In the genomic region with DNA sequence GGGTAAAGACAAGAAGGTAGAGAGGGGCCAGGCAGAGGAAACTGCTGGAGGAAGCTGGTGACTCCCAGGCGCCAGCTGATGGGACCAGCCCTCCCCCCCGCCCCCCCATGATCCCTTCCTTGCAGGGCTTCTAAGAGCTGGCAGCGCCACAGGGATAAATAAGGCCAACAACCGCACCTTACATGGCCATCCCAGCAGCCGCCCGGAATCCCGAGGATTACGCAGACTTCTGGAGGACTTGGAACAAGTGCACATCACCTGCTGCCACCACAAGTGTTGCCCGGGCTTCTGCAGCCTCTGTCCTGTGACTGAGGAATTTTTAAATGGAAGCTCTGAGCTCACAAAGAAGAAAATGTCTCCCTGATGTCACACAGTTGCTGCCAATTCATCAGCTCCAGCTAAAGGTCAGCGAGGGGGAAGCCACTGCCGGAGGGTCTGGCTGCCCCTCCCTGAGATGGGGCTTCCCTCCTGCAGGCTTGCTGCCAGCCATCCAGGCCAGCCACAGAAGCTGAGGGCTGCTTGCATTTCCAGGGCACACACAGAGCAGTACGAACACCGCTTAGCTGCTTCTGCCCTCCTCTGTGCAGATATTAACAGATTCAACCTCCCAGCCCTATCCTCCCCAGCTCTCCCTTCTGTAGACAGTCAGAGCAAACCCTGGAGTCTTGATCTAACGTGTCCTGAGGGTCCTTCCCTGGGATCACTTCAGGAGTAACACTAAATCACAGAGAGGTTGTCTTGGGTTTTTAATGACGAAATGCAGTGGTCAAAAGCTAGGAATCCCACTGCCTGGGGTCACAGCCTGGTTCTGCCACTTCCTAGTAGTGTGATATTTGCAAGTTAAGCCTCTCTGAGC, we compare ENCODE assay signal across 9 cellular contexts. TPM values are rescaled to one million over a fixed set of nuclear protein-coding genes. Genes with fewer than 3 reads are reported as not detected.
DNase-seq lines count a peak whose midpoint lies in the region; ATAC-seq and TF ChIP-seq lines count a peak whose summit lies in the region.
"Had no signal": no experiment of that assay in that cellular context is flagged by ENCODE, and none has a peak within 500 bp of the region (broad histone marks: within the 10 kb centered on the region; RNA-seq: fewer than 3 reads in every experiment).

No MANE protein-coding gene starts in this region.

- peaks cover 3% of the 10 kb centered on the region for H3K27me3 Mint-ChIP-seq in activated T-helper 1 cell treated with anti-CD3 and anti-CD28 coated beads, Interleukin-12 subunit alpha, Interleukin-12 subunit beta, Interleukin-2, Interleukin-4 antibody, amounts not matched to agents 30 ng/mL and 10 ng/mL and 1 ng/mL, durations not matched to agents 14 hours and 24 hours and 36 hours (ENCODE audit: insufficient read depth)

- H3K4me2 ChIP-seq in Karpas-422 (ENCODE audit: low read depth, low read length, poor library complexity, severe bottlenecking), result no peak overlapping the region

- no peaks in the 10 kb centered on the region for H3K9me3 Mint-ChIP-seq in activated T-helper 1 cell treated with anti-CD3 and anti-CD28 coated beads, Interleukin-12 subunit alpha, Interleukin-12 subunit beta, Interleukin-2, Interleukin-4 antibody, amounts not matched to agents 30 ng/mL and 10 ng/mL and 1 ng/mL, durations not matched to agents 14 hours and 24 hours and 36 hours

- H3K36me3 Mint-ChIP-seq in activated T-helper 1 cell treated with anti-CD3 and anti-CD28 coated beads, Interleukin-12 subunit alpha, Interleukin-12 subunit beta, Interleukin-2, Interleukin-4 antibody, amounts not matched to agents 30 ng/mL and 10 ng/mL and 1 ng/mL, durations not matched to agents 14 hours and 24 hours and 36 hours (ENCODE audit: low read depth), result no peaks in the 10 kb centered on the region

- peak overlapping the region; percentile 70 to 92 for H3K27ac ChIP-seq in thoracic aorta
- H3K27ac ChIP-seq in Karpas-422 (ENCODE audit: low read length), result no peak overlapping the region

- DNase-seq in NCI-H146 (lab: John Stamatoyannopoulos, UW) (peak; percentile 74), astrocyte of the cerebellum (ENCODE audit: low read depth) (peak; percentile 39), left colon (peak; percentile 64 to 86), thoracic aorta (ENCODE audit: low spot score) (peak; percentile 52), Karpas-422 (no peak), iPS-NIHi11 (ENCODE audit: low spot score) (no peak)
- no peak for DNase-seq in stimulated activated CD4-positive, alpha-beta T cell treated with anti-CD3 and anti-CD28 coated beads, Interleukin-4, amount 100 ng/mL, for 24 hours
- DNase-seq in activated T-helper 1 cell treated with anti-CD3 and anti-CD28 coated beads, Interleukin-12 subunit alpha, Interleukin-12 subunit beta, Interleukin-2, Interleukin-4 antibody, amounts not matched to agents 30 ng/mL and 10 ng/mL and 1 ng/mL, durations not matched to agents 14 hours and 24 hours and 36 hours (ENCODE audit: low spot score), result no peak
- DNase-seq: activated effector memory CD4-positive, alpha-beta T cell treated with anti-CD3 and anti-CD28 coated beads, Interleukin-2, amount 50 U/mL, for 16 hours had no signal

- no peaks in the 10 kb centered on the region for H4K20me1 ChIP-seq in Karpas-422 (ENCODE audit: insufficient read depth, low read depth, low read length)

- H3K36me3 ChIP-seq in thoracic aorta, result no peaks in the 10 kb centered on the region
- no peaks in the 10 kb centered on the region for H3K36me3 ChIP-seq in Karpas-422 (ENCODE audit: insufficient read depth, low read length)

- H3K4me1 Mint-ChIP-seq in activated T-helper 1 cell treated with anti-CD3 and anti-CD28 coated beads, Interleukin-12 subunit alpha, Interleukin-12 subunit beta, Interleukin-2, Interleukin-4 antibody, amounts not matched to agents 30 ng/mL and 10 ng/mL and 1 ng/mL, durations not matched to agents 14 hours and 24 hours and 36 hours (ENCODE audit: low read depth), result peaks cover 28% of the 10 kb centered on the region

- H3K9me2 ChIP-seq in Karpas-422 (replicated peaks; ENCODE audit: insufficient read depth, low read length), result no peaks in the 10 kb centered on the region

- H3K79me2 ChIP-seq in Karpas-422 (ENCODE audit: low read length), result no peaks in the 10 kb centered on the region

- intact Hi-C loops in left colon (cut with DNase I, micrococcal nuclease), result no loop called here
- intact Hi-C loops in activated T-helper 1 cell treated with anti-CD3 and anti-CD28 coated beads, Interleukin-12 subunit alpha, Interleukin-12 subunit beta, Interleukin-2, Interleukin-4 antibody, amounts not matched to agents 30 ng/mL and 10 ng/mL and 1 ng/mL, durations not matched to agents 14 hours and 24 hours and 36 hours (cut with micrococcal nuclease), result no loop called here

- no peak overlapping the region for H3K4me3 Mint-ChIP-seq in activated T-helper 1 cell treated with anti-CD3 and anti-CD28 coated beads, Interleukin-12 subunit alpha, Interleukin-12 subunit beta, Interleukin-2, Interleukin-4 antibody, amounts not matched to agents 30 ng/mL and 10 ng/mL and 1 ng/mL, durations not matched to agents 14 hours and 24 hours and 36 hours

- H3K9me3 ChIP-seq in thoracic aorta (no peaks in the 10 kb centered on the region), Karpas-422 (ENCODE audit: low read length) (no peaks in the 10 kb centered on the region)

- TF ChIP-seq CTCF in astrocyte of the cerebellum (IDR thresholded peaks at IDR 0.05; ENCODE audit: low read depth, low read length, missing control alignments) (no peak), thoracic aorta (IDR thresholded peaks at IDR 0.05) (no peak)

- ATAC-seq in left colon (peak; percentile 48), thoracic aorta (ENCODE audit: insufficient number of reproducible peaks, low FRiP score, low read depth) (peak; percentile 52)

- in situ Hi-C loops in astrocyte of the cerebellum (cut with HindIII; ENCODE audit: low sequenced_read_pairs), result no loop called here

- no peak overlapping the region for H2AFZ ChIP-seq in Karpas-422 (ENCODE audit: low read length)

- H3K4me1 ChIP-seq in thoracic aorta (ENCODE audit: control insufficient read depth in 1 of 2, low read depth in 2 of 2) (peaks cover 21 to 55% of the 10 kb centered on the region in 2 donors), Karpas-422 (ENCODE audit: low read length) (no peaks in the 10 kb centered on the region)

- H3K27me3 ChIP-seq in thoracic aorta (replicated peaks; ENCODE audit: insufficient read depth) (no peaks in the 10 kb centered on the region), Karpas-422 (ENCODE audit: low read length) (no peaks in the 10 kb centered on the region)

- H3K9ac ChIP-seq in Karpas-422 (ENCODE audit: low read length), result no peak overlapping the region

- H3K4me3 ChIP-seq in astrocyte of the cerebellum (ENCODE audit: low read depth, low read length) (no peak overlapping the region), thoracic aorta (peak overlapping the region; percentile 33), Karpas-422 (ENCODE audit: low read length) (no peak overlapping the region)

- H3K27ac Mint-ChIP-seq in activated T-helper 1 cell treated with anti-CD3 and anti-CD28 coated beads, Interleukin-12 subunit alpha, Interleukin-12 subunit beta, Interleukin-2, Interleukin-4 antibody, amounts not matched to agents 30 ng/mL and 10 ng/mL and 1 ng/mL, durations not matched to agents 14 hours and 24 hours and 36 hours, result no peak overlapping the region

RNA-seq across cellular contexts. Expression of gene PIM1, which starts 38.6 kb away (rescaled TPM):
- total RNA-seq in left colon, result 10 to 100 TPM; 27.1 to 37.0 TPM
- total RNA-seq in thoracic aorta, result 10 to 100 TPM; 28.8 to 53.6 TPM
- 1.9 and 4.0 TPM in 2 replicates for total RNA-seq in Karpas-422 (2014; rRNA removed; shearing (Covaris generic); ENCODE audit: low replicate concordance)
- 182 and 192 TPM in 2 replicates for total RNA-seq in activated T-helper 1 cell treated with anti-CD3 and anti-CD28 coated beads, Interleukin-12 subunit alpha, Interleukin-12 subunit beta, Interleukin-2, Interleukin-4 antibody, amounts not matched to agents 30 ng/mL and 10 ng/mL and 1 ng/mL, durations not matched to agents 14 hours and 24 hours and 36 hours

Comparison
In these comparisons a context has a peak if more than half of its experiments do, and no peak if none do; other contexts are left out.
1. DNase-seq: peak in NCI-H146 (single experiment), astrocyte of the cerebellum (single experiment), left colon (2 of 2) and thoracic aorta (single experiment); none in stimulated activated CD4-positive, alpha-beta T cell treated with anti-CD3 and anti-CD28 coated beads, Interleukin-4, amount 100 ng/mL, for 24 hours (single experiment), Karpas-422 (single experiment), activated T-helper 1 cell treated with anti-CD3 and anti-CD28 coated beads, Interleukin-12 subunit alpha, Interleukin-12 subunit beta, Interleukin-2, Interleukin-4 antibody, amounts not matched to agents 30 ng/mL and 10 ng/mL and 1 ng/mL, durations not matched to agents 14 hours and 24 hours and 36 hours (single experiment) and iPS-NIHi11 (single experiment).